ENCODE assay signal across 10 cellular contexts in the genomic region with DNA sequence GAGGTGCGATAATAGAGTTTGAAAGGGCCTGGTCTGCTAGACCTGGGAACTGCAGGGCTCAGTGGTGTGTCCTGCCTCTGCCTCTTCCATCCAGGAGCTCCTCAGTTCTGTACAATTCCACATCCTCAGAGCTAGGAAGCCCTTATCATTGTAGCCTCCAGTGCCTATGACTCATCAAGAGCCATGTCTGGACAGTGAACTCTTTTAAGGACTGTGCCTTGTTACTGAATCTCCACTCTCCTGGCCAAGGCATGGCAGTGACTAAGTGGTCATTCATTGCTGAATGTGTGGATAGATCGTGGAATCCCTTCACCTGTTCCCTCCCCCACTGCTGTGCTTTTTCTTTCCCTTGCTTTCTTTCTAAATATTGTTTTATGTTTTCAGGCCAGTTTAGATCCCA. TPM values are rescaled to one million over a fixed set of nuclear protein-coding genes. Genes with fewer than 3 reads are reported as not detected.
DNase-seq lines count a peak whose midpoint lies in the region; ATAC-seq and TF ChIP-seq lines count a peak whose summit lies in the region.
"Had no signal": no experiment of that assay in that cellular context is flagged by ENCODE, and none has a peak within 500 bp of the region (broad histone marks: within the 10 kb centered on the region; RNA-seq: fewer than 3 reads in every experiment).

No MANE protein-coding gene starts in this region.

- DNase-seq in Daoy (ENCODE audit: low read depth) (peak; percentile 62), RWPE1 (ENCODE audit: low spot score) (peak; percentile 49), fibroblast of peridontal ligament (ENCODE audit: extremely low read depth) (peak; percentile 52), omental fat pad (ENCODE audit: low spot score) (no peak), iPS-NIHi11 (ENCODE audit: low spot score) (no peak), pons (ENCODE audit: low spot score) (no peak)
- DNase-seq in activated effector memory CD4-positive, alpha-beta T cell treated with anti-CD3 and anti-CD28 coated beads, Interleukin-2, amount 50 U/mL, for 16 hours = no peak
- DNase-seq: midbrain, transverse colon had no signal

- POLR2A ChIA-PET in RWPE1 (lab: Yijun Ruan, JAX; ENCODE audit: low non-redundant PET) = no interaction called here

- CTCF ChIA-PET in RWPE1 (lab: Yijun Ruan, JAX) = interaction anchor here (0.9 kb wide), 1 partner anchor 18 kb away, joined by 3 read pairs; no protein-coding TSS in a partner anchor

- ATAC-seq in omental fat pad (ENCODE audit: low FRiP score) (peak; percentile 66), HG03571 (IDR thresholded peaks at IDR 0.05; ENCODE audit: unreplicated experiment) (no peak)

- TF ChIP-seq CTCF in RWPE1 (conservative IDR thresholded peaks at IDR 0.05; ENCODE audit: low read depth) = no peak
- TF ChIP-seq CTCF in omental fat pad (IDR thresholded peaks at IDR 0.05) = no peak

- peak overlapping the region; percentile 48; the same call in 1 of the 2 replicates for H3K27ac ChIP-seq in RWPE1
- H3K27ac ChIP-seq: transverse colon had no signal

RNA-seq across cellular contexts. Expression of a gene that starts 2.9 kb away (rescaled TPM):
- 1.7 and 2.2 TPM in 2 replicates for total RNA-seq in Daoy (2014; rRNA removed; shearing (Covaris generic))
- 100 to 1,000 TPM; 145 to 295 (median 192) TPM for total RNA-seq in omental fat pad

Comparison
In these comparisons a context has a peak if more than half of its experiments do, and no peak if none do; other contexts are left out.
1. DNase-seq: peak in Daoy (single experiment), RWPE1 (single experiment) and fibroblast of peridontal ligament (single experiment); none in omental fat pad (single experiment), iPS-NIHi11 (single experiment), activated effector memory CD4-positive, alpha-beta T cell treated with anti-CD3 and anti-CD28 coated beads, Interleukin-2, amount 50 U/mL, for 16 hours (single experiment) and pons (single experiment).
2. RNA of a gene that starts 2.9 kb away (total RNA-seq): 145 to 295 TPM in omental fat pad; 1.7 to 2.2 TPM in Daoy; every median in the first group is over 10 times any median in the second.